8 cellular contexts compared by ENCODE assay signal in the genomic region with DNA sequence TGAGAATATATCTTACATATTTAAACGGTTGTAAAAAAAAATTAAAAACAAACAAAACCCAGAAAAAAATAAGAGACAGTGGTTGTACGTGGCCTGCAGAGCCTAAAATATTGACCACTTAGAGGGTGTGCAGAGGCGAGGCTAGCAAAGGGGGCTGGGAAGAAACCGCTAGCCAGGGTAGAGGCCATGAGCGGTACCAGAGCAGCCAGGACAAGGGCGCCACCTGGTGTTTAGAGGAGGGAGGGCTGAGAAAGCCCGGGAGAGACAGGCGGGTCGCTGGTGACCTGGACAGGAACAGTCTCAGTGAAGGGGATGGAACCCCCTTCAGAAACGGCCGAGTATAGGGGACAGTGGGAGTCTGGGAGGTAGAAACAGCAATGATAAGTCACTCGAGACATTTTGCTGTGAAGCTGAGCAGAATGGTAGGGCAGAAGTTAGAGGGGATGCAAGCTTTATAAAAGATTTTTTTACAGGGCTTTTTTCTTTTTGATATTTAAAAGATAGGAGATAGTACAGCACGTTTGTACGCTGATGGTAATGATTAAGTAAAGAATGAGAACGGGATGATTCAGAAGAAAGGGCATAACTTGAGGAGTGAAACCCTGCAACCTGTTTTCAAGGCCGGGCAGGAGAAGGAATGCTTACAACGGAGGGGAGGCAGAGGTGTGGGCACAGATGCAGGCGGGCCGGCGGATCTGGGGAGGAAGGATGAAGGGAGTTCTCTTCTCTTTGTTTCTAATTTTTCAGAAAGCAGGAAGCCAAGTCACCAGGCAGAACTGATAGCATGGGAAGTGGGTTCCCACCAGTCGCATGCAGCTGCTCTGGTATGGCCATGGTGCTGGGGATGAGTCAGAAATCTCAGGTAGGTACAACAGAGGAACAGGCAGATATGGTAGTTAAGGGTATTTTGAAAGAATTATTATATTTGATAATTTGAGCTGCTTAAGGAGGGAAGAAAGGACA.
DNase-seq lines count a peak whose midpoint lies in the region; ATAC-seq and TF ChIP-seq lines count a peak whose summit lies in the region.

No MANE protein-coding gene starts in this region.

- H3K4me1 ChIP-seq in subcutaneous abdominal adipose tissue (ENCODE audit: control insufficient read depth in 5 of 5, insufficient read depth in 5 of 5, low read length in 5 of 5): no peaks in the 10 kb centered on the region

- ATAC-seq in GM19035 (IDR thresholded peaks at IDR 0.05; ENCODE audit: unreplicated experiment) (peak; percentile 99), HG03159 (IDR thresholded peaks at IDR 0.05; ENCODE audit: unreplicated experiment) (peak; percentile 99)

- H3K36me3 Mint-ChIP-seq in neural crest cell (ENCODE audit: low read depth): peaks cover 3% of the 10 kb centered on the region

- H3K9me3 ChIP-seq in subcutaneous abdominal adipose tissue (ENCODE audit: control insufficient read depth in 5 of 5, low read length in 5 of 5): no peaks in the 10 kb centered on the region

- no peak overlapping the region for H3K4me3 Mint-ChIP-seq in neural crest cell

- DNase-seq in NCI-H82 (lab: John Stamatoyannopoulos, UW): peak; percentile 88
- DNase-seq in activated CD8-positive, alpha-beta memory T cell treated with anti-CD3 and anti-CD28 coated beads for 24 hours: peak; percentile 92
- no peak for DNase-seq in epithelial cell of proximal tubule (ENCODE audit: low read depth)
- DNase-seq in neural crest cell (ENCODE audit: low read depth, low spot score): peak; percentile 88

- H3K27ac ChIP-seq in C4-2B: no peak overlapping the region
- H3K27ac ChIP-seq in subcutaneous abdominal adipose tissue (ENCODE audit: low read depth, low read length): peak overlapping the region; percentile 1

- H3K27ac Mint-ChIP-seq in neural crest cell (ENCODE audit: unreplicated experiment): no peak overlapping the region

- H3K36me3 ChIP-seq in subcutaneous abdominal adipose tissue (ENCODE audit: control insufficient read depth in 5 of 5, insufficient read depth in 5 of 5, low read length in 5 of 5): peaks cover 68 to 96% (median 90%) of the 10 kb centered on the region in 5 donors

- peaks cover 3% of the 10 kb centered on the region for H3K4me1 Mint-ChIP-seq in neural crest cell

- H3K9me3 Mint-ChIP-seq in neural crest cell: no peaks in the 10 kb centered on the region

- no peaks in the 10 kb centered on the region for H3K27me3 ChIP-seq in subcutaneous abdominal adipose tissue (ENCODE audit: control insufficient read depth in 5 of 5, insufficient read depth in 4 of 5, low read length in 5 of 5)

- H3K4me3 ChIP-seq in epithelial cell of proximal tubule (ENCODE audit: low read depth, low read length) (no peak overlapping the region), subcutaneous abdominal adipose tissue (ENCODE audit: low read depth in 1 of 5, low read length in 5 of 5) (no peak overlapping the region)

- peak; percentile 94 for TF ChIP-seq CTCF in C4-2B (conservative IDR thresholded peaks at IDR 0.05)
- peak; percentile 95 for TF ChIP-seq CTCF in epithelial cell of proximal tubule (conservative IDR thresholded peaks at IDR 0.05; ENCODE audit: low read depth, low read length)
- peak; percentile 92 for TF ChIP-seq CTCF in neural crest cell (conservative IDR thresholded peaks at IDR 0.05)

- no peaks in the 10 kb centered on the region for H3K27me3 Mint-ChIP-seq in neural crest cell (ENCODE audit: low read depth)

- H3K9ac ChIP-seq in subcutaneous abdominal adipose tissue (ENCODE audit: low read length in 5 of 5): no peak overlapping the region
